ENCODE assay signal across 8 cellular contexts in the genomic region with DNA sequence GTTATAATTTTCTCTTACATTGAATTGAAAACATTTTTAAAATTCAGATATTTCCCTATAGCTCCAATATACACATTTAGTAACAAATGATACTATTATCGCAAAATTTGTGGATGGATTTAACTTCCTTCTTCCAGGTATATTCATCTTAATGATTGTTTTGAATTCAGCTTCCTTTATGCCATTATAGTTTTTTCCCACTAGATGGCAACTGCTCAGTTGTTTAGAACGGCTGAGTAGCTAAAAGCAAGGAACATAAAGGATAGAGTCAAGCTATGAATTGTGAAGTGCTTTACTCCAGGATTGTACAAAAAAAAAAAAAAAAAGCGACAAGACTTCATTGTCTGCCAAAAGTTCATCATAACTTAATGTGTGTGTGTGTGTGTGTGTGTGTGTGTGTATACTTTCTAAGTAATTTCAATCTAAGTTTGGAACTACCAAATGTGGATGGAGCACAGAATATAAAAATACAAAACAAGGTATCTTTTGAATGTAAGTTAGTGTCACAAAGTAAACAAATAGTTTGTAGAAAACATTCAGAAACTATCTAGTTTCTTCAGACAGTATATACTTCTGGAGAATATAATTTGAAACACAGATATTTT.
DNase-seq lines count a peak whose midpoint lies in the region; ATAC-seq and TF ChIP-seq lines count a peak whose summit lies in the region.

No MANE protein-coding gene starts in this region.

- DNase-seq in cardiac muscle cell (ENCODE audit: low read depth in 1 of 2, low spot score in 1 of 2) = peak; percentile 6 to 53
- no peak for DNase-seq in left cardiac atrium
- DNase-seq in NCI-H2227 treated with DMSO at 0.1 percent for 48 hours (lab: John Stamatoyannopoulos, UW) = peak; percentile 19
- DNase-seq in choroid plexus epithelial cell (ENCODE audit: low read depth) = peak; percentile 65
- peak; percentile 17 for DNase-seq in neuronal stem cell (ENCODE audit: low spot score)
- no peak for DNase-seq in activated CD4-positive, alpha-beta T cell treated with anti-CD3 and anti-CD28 coated beads, Interleukin-2, amount 10 ng/mL, durations not matched to agents 7 days and 5 days
- no peak for DNase-seq in effector memory CD4-positive, alpha-beta T cell
- DNase-seq in NCI-H2107 (lab: John Stamatoyannopoulos, UW) = no peak

- no peak overlapping the region for H2BK120ac ChIP-seq in neuronal stem cell (ENCODE audit: low read depth, low read length)

- H2BK12ac ChIP-seq in neuronal stem cell (ENCODE audit: low read length) = no peak overlapping the region

- WGBS in neuronal stem cell (ENCODE audit: extremely low coverage in 2 of 2, insufficient read length in 2 of 2, insufficient replicate concordance in 1 of 2), 2 donors = no CpG with 5 or more reads among the region's 3 CpGs

- H4K8ac ChIP-seq in neuronal stem cell (ENCODE audit: low read depth, low read length) = no peak overlapping the region

- no peak overlapping the region for H2BK5ac ChIP-seq in neuronal stem cell (ENCODE audit: low read length)

- H3K79me1 ChIP-seq in neuronal stem cell (ENCODE audit: low read depth, low read length) = no peaks in the 10 kb centered on the region

- H3K27ac Mint-ChIP-seq in activated CD4-positive, alpha-beta T cell treated with anti-CD3 and anti-CD28 coated beads, Interleukin-2, amount 10 ng/mL, durations not matched to agents 7 days and 5 days = no peak overlapping the region

- no peak overlapping the region for H3K4ac ChIP-seq in neuronal stem cell (ENCODE audit: low read length)

- H3K9me3 ChIP-seq in cardiac muscle cell (ENCODE audit: low read depth) = no peaks in the 10 kb centered on the region
- no peaks in the 10 kb centered on the region for H3K9me3 ChIP-seq in neuronal stem cell (replicated peaks in 1 of 2; ENCODE audit: control insufficient read depth in 2 of 2, insufficient read depth in 1 of 2, low read depth in 1 of 2, low read length in 2 of 2)
- H3K9me3 ChIP-seq in effector memory CD4-positive, alpha-beta T cell (ENCODE audit: control insufficient read depth, low read length) = peaks cover 5% of the 10 kb centered on the region

- no peaks in the 10 kb centered on the region for H3K36me3 Mint-ChIP-seq in activated CD4-positive, alpha-beta T cell treated with anti-CD3 and anti-CD28 coated beads, Interleukin-2, amount 10 ng/mL, durations not matched to agents 7 days and 5 days (ENCODE audit: low read depth)

- H3K27ac ChIP-seq in cardiac muscle cell (no peak overlapping the region), neuronal stem cell (replicated peaks; ENCODE audit: low read length) (no peak overlapping the region)
- no peak overlapping the region for H3K27ac ChIP-seq in effector memory CD4-positive, alpha-beta T cell (ENCODE audit: insufficient read depth, low read length, poor library complexity, severe bottlenecking)

- no peaks in the 10 kb centered on the region for H3K36me3 ChIP-seq in cardiac muscle cell
- H3K36me3 ChIP-seq in neuronal stem cell (replicated peaks in 1 of 2; ENCODE audit: control insufficient read depth in 2 of 2, insufficient read depth in 2 of 2, low read length in 2 of 2) = no peaks in the 10 kb centered on the region
- no peaks in the 10 kb centered on the region for H3K36me3 ChIP-seq in effector memory CD4-positive, alpha-beta T cell (ENCODE audit: control insufficient read depth, insufficient read depth, low read length)

- no peak overlapping the region for H2AFZ ChIP-seq in neuronal stem cell (ENCODE audit: low read length)

- no peak overlapping the region for H2AK5ac ChIP-seq in neuronal stem cell (ENCODE audit: low read depth, low read length)

- no peaks in the 10 kb centered on the region for H3K27me3 Mint-ChIP-seq in activated CD4-positive, alpha-beta T cell treated with anti-CD3 and anti-CD28 coated beads, Interleukin-2, amount 10 ng/mL, durations not matched to agents 7 days and 5 days

- H3K27me3 ChIP-seq in cardiac muscle cell (no peaks in the 10 kb centered on the region), neuronal stem cell (ENCODE audit: control insufficient read depth in 3 of 3, insufficient read depth in 3 of 3, low read depth in 1 of 3, low read length in 3 of 3) (no peaks in the 10 kb centered on the region)
- H3K27me3 ChIP-seq in effector memory CD4-positive, alpha-beta T cell (replicated peaks; ENCODE audit: control insufficient read depth, insufficient read depth, low read length, poor library complexity, severe bottlenecking) = no peaks in the 10 kb centered on the region

- H4K91ac ChIP-seq in neuronal stem cell (ENCODE audit: low read depth, low read length, poor library complexity) = no peak overlapping the region

- no peak overlapping the region for H3K4me3 ChIP-seq in cardiac muscle cell
- H3K4me3 ChIP-seq in choroid plexus epithelial cell (ENCODE audit: low read depth, low read length) = no peak overlapping the region
- H3K4me3 ChIP-seq in neuronal stem cell (ENCODE audit: low read length in 2 of 2) = no peak overlapping the region
- no peak overlapping the region for H3K4me3 ChIP-seq in effector memory CD4-positive, alpha-beta T cell (ENCODE audit: insufficient read depth, low read depth, low read length, poor library complexity, severe bottlenecking)

- H3K4me1 ChIP-seq in cardiac muscle cell (ENCODE audit: low read depth) (peaks cover 6% of the 10 kb centered on the region), neuronal stem cell (ENCODE audit: control insufficient read depth in 2 of 2, insufficient read depth in 1 of 2, low read depth in 1 of 2, low read length in 2 of 2) (no peaks in the 10 kb centered on the region)
- H3K4me1 ChIP-seq in effector memory CD4-positive, alpha-beta T cell (ENCODE audit: control insufficient read depth, insufficient read depth, low read length, poor library complexity, severe bottlenecking) = no peaks in the 10 kb centered on the region

- peak; percentile 33 for TF ChIP-seq CTCF in cardiac muscle cell (IDR thresholded peaks at IDR 0.05; ENCODE audit: low read depth, low read length)
- TF ChIP-seq CTCF in choroid plexus epithelial cell (conservative IDR thresholded peaks at IDR 0.05; ENCODE audit: low read depth, low read length) = peak; percentile 66

- H3K4me1 Mint-ChIP-seq in activated CD4-positive, alpha-beta T cell treated with anti-CD3 and anti-CD28 coated beads, Interleukin-2, amount 10 ng/mL, durations not matched to agents 7 days and 5 days = no peaks in the 10 kb centered on the region

- POLR2A ChIA-PET in activated CD4-positive, alpha-beta T cell treated with anti-CD3 and anti-CD28 coated beads, Interleukin-2, amount 10 ng/mL, durations not matched to agents 7 days and 5 days (lab: Charles Lee) = no interaction called here

- H3K18ac ChIP-seq in neuronal stem cell (ENCODE audit: low read length) = no peak overlapping the region

- CTCF ChIA-PET in activated CD4-positive, alpha-beta T cell treated with anti-CD3 and anti-CD28 coated beads, Interleukin-2, amount 10 ng/mL, durations not matched to agents 7 days and 5 days (lab: Charles Lee) = interaction anchor here (0.6 kb wide), 1 partner anchor 31 kb away, joined by 3 read pairs; no protein-coding TSS in a partner anchor

- H3K4me2 ChIP-seq in neuronal stem cell (ENCODE audit: insufficient read depth, low read length, poor library complexity, severe bottlenecking) = no peak overlapping the region

- no peak overlapping the region for H3K9ac ChIP-seq in neuronal stem cell (ENCODE audit: low read depth, low read length, poor library complexity)

- intact Hi-C loops in left cardiac atrium (cut with DNase I) = no loop called here

- H3K4me3 Mint-ChIP-seq in activated CD4-positive, alpha-beta T cell treated with anti-CD3 and anti-CD28 coated beads, Interleukin-2, amount 10 ng/mL, durations not matched to agents 7 days and 5 days = no peak overlapping the region

- no peak overlapping the region for H3K14ac ChIP-seq in neuronal stem cell (ENCODE audit: low read length)

- no peak overlapping the region for H2BK15ac ChIP-seq in neuronal stem cell (ENCODE audit: low read length)

- no peak for ATAC-seq in left cardiac atrium

- H3K9me3 Mint-ChIP-seq in activated CD4-positive, alpha-beta T cell treated with anti-CD3 and anti-CD28 coated beads, Interleukin-2, amount 10 ng/mL, durations not matched to agents 7 days and 5 days = peaks cover 6% of the 10 kb centered on the region

- no peak overlapping the region for H3K23ac ChIP-seq in neuronal stem cell (ENCODE audit: low read depth, low read length, poor library complexity)

Comparison
In these comparisons a context has a peak if more than half of its experiments do, and no peak if none do; other contexts are left out.
1. DNase-seq: peak in cardiac muscle cell (2 of 2), NCI-H2227 treated with DMSO at 0.1 percent for 48 hours (single experiment), choroid plexus epithelial cell (single experiment) and neuronal stem cell (single experiment); none in left cardiac atrium (single experiment), activated CD4-positive, alpha-beta T cell treated with anti-CD3 and anti-CD28 coated beads, Interleukin-2, amount 10 ng/mL, durations not matched to agents 7 days and 5 days (single experiment), effector memory CD4-positive, alpha-beta T cell (0 of 3) and NCI-H2107 (single experiment).